ENCODE assay signal across 1 cellular context in genomic region chr4:145217339-145217738, GRCh38.
TF ChIP-seq lines count a peak whose summit lies in the region.

No MANE protein-coding gene starts in this region.

TF ChIP-seq in GM23338, 12 proteins besides CTCF, POLR2A, EP300 and RAD21 (continued from another document):
- TF ChIP-seq ZNF462 (CRISPR knock-in tag; IDR thresholded peaks at IDR 0.05) = no peak
- TF ChIP-seq CREB1 (CRISPR knock-in tag; IDR thresholded peaks at IDR 0.05; ENCODE audit: low read depth) = no peak
- TF ChIP-seq JUNB (IDR thresholded peaks at IDR 0.05; ENCODE audit: unreplicated experiment) = no peak
- TF ChIP-seq, protein P1, sequence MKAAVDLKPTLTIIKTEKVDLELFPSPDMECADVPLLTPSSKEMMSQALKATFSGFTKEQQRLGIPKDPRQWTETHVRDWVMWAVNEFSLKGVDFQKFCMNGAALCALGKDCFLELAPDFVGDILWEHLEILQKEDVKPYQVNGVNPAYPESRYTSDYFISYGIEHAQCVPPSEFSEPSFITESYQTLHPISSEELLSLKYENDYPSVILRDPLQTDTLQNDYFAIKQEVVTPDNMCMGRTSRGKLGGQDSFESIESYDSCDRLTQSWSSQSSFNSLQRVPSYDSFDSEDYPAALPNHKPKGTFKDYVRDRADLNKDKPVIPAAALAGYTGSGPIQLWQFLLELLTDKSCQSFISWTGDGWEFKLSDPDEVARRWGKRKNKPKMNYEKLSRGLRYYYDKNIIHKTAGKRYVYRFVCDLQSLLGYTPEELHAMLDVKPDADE (IDR thresholded peaks at IDR 0.05) = no peak
